Comparison of ENCODE assay signal across 13 cellular contexts in genomic region chr2:112793449-112793978, GRCh38. TPM values are rescaled to one million over a fixed set of nuclear protein-coding genes. Genes with fewer than 3 reads are reported as not detected.
DNase-seq lines count a peak whose midpoint lies in the region; ATAC-seq and TF ChIP-seq lines count a peak whose summit lies in the region.
"Had no signal": no experiment of that assay in that cellular context is flagged by ENCODE, and none has a peak within 500 bp of the region (broad histone marks: within the 10 kb centered on the region; RNA-seq: fewer than 3 reads in every experiment).

No MANE protein-coding gene starts in this region.

- no peaks in the 10 kb centered on the region for H3K9me3 ChIP-seq in suprapubic skin
- H3K9me3 ChIP-seq: prostate gland had no signal

- no peaks in the 10 kb centered on the region for H3K9me3 Mint-ChIP-seq in stimulated activated naive CD8-positive, alpha-beta T cell treated with anti-CD3 and anti-CD28 coated beads, Interleukin-15, Interleukin-2, amounts not matched to agents 100 ng/mL and 50 ng/mL, for 24 hours
- peaks cover 5% of the 10 kb centered on the region for H3K9me3 Mint-ChIP-seq in T-helper 2 cell treated with Interferon-gamma antibody and Interleukin-4, amounts not matched to agents 5 μg/mL and 100 μg/mL, for 36 hours
- H3K9me3 Mint-ChIP-seq: CD4-positive, CD25-positive, alpha-beta regulatory T cell had no signal

- TF ChIP-seq CTCF in fibroblast of villous mesenchyme (IDR thresholded peaks at IDR 0.05; ENCODE audit: insufficient read depth, low read depth, low read length): no peak
- TF ChIP-seq CTCF in suprapubic skin (IDR thresholded peaks at IDR 0.05): no peak

- peak overlapping the region; percentile 41 for H3K27ac Mint-ChIP-seq in stimulated activated naive CD8-positive, alpha-beta T cell treated with anti-CD3 and anti-CD28 coated beads, Interleukin-15, Interleukin-2, amounts not matched to agents 100 ng/mL and 50 ng/mL, for 24 hours
- H3K27ac Mint-ChIP-seq in T-helper 2 cell treated with Interferon-gamma antibody and Interleukin-4, amounts not matched to agents 5 μg/mL and 100 μg/mL, for 36 hours: peak overlapping the region; percentile 11

- WGBS in suprapubic skin: 37% methylated on average over 3 of the region's 3 CpGs

- TF ChIP-seq EP300 in suprapubic skin (IDR thresholded peaks at IDR 0.05): no peak

- TF ChIP-seq POLR2A in suprapubic skin (IDR thresholded peaks at IDR 0.05): no peak

- H3K36me3 ChIP-seq in suprapubic skin: no peaks in the 10 kb centered on the region
- H3K36me3 ChIP-seq: prostate gland had no signal

- no peaks in the 10 kb centered on the region for H3K27me3 ChIP-seq in suprapubic skin

- H3K27me3 Mint-ChIP-seq in stimulated activated naive CD8-positive, alpha-beta T cell treated with anti-CD3 and anti-CD28 coated beads, Interleukin-15, Interleukin-2, amounts not matched to agents 100 ng/mL and 50 ng/mL, for 24 hours: no peaks in the 10 kb centered on the region
- H3K27me3 Mint-ChIP-seq in T-helper 2 cell treated with Interferon-gamma antibody and Interleukin-4, amounts not matched to agents 5 μg/mL and 100 μg/mL, for 36 hours (ENCODE audit: low read depth): no peaks in the 10 kb centered on the region
- H3K27me3 Mint-ChIP-seq: CD4-positive, CD25-positive, alpha-beta regulatory T cell had no signal

- peaks cover 28% of the 10 kb centered on the region for H3K4me1 ChIP-seq in suprapubic skin
- H3K4me1 ChIP-seq: prostate gland had no signal

- H3K4me3 ChIP-seq in fibroblast of villous mesenchyme (ENCODE audit: low read depth, low read length) (no peak overlapping the region), suprapubic skin (no peak overlapping the region)
- H3K4me3 ChIP-seq: prostate gland had no signal

- ATAC-seq in stimulated activated naive CD8-positive, alpha-beta T cell treated with anti-CD3 and anti-CD28 coated beads, Interleukin-15, Interleukin-2, amounts not matched to agents 100 U/mL and 50 U/mL, for 24 hours: no peak
- ATAC-seq in HG03280 (IDR thresholded peaks at IDR 0.05; ENCODE audit: unreplicated experiment) (no peak), GM18870 (IDR thresholded peaks at IDR 0.05; ENCODE audit: unreplicated experiment) (no peak)

- H3K4me1 Mint-ChIP-seq in stimulated activated naive CD8-positive, alpha-beta T cell treated with anti-CD3 and anti-CD28 coated beads, Interleukin-15, Interleukin-2, amounts not matched to agents 100 ng/mL and 50 ng/mL, for 24 hours (ENCODE audit: low read depth): peaks cover 16% of the 10 kb centered on the region
- peaks cover 21% of the 10 kb centered on the region for H3K4me1 Mint-ChIP-seq in T-helper 2 cell treated with Interferon-gamma antibody and Interleukin-4, amounts not matched to agents 5 μg/mL and 100 μg/mL, for 36 hours (ENCODE audit: low read depth)

- no peak for DNase-seq in stimulated activated naive CD8-positive, alpha-beta T cell treated with anti-CD3 and anti-CD28 coated beads, Interleukin-15, Interleukin-2, amounts not matched to agents 100 U/mL and 50 U/mL, for 24 hours
- DNase-seq in T-helper 2 cell treated with Interferon-gamma antibody and Interleukin-4, amounts not matched to agents 5 μg/mL and 100 μg/mL, for 36 hours (ENCODE audit: low spot score): no peak
- DNase-seq in fibroblast of villous mesenchyme (ENCODE audit: low read depth): peak; percentile 35
- no peak for DNase-seq in NCI-H2171 treated with DMSO at 0.1 percent for 48 hours (lab: John Stamatoyannopoulos, UW)
- no peak for DNase-seq in suprapubic skin (ENCODE audit: low spot score in 2 of 2)
- DNase-seq: amniotic stem cell, glutamatergic neuron, NCI-H187 treated with DMSO at 0.1 percent for 48 hours had no signal

- peaks cover 4% of the 10 kb centered on the region for H3K36me3 Mint-ChIP-seq in stimulated activated naive CD8-positive, alpha-beta T cell treated with anti-CD3 and anti-CD28 coated beads, Interleukin-15, Interleukin-2, amounts not matched to agents 100 ng/mL and 50 ng/mL, for 24 hours (ENCODE audit: low read depth)
- peaks cover 5% of the 10 kb centered on the region for H3K36me3 Mint-ChIP-seq in T-helper 2 cell treated with Interferon-gamma antibody and Interleukin-4, amounts not matched to agents 5 μg/mL and 100 μg/mL, for 36 hours (ENCODE audit: low read depth)
- H3K36me3 Mint-ChIP-seq: CD4-positive, CD25-positive, alpha-beta regulatory T cell had no signal

- no peak overlapping the region for H3K4me3 Mint-ChIP-seq in stimulated activated naive CD8-positive, alpha-beta T cell treated with anti-CD3 and anti-CD28 coated beads, Interleukin-15, Interleukin-2, amounts not matched to agents 100 ng/mL and 50 ng/mL, for 24 hours
- H3K4me3 Mint-ChIP-seq in T-helper 2 cell treated with Interferon-gamma antibody and Interleukin-4, amounts not matched to agents 5 μg/mL and 100 μg/mL, for 36 hours: no peak overlapping the region
- H3K4me3 Mint-ChIP-seq: CD4-positive, CD25-positive, alpha-beta regulatory T cell had no signal

- no peak overlapping the region for H3K27ac ChIP-seq in suprapubic skin
- H3K27ac ChIP-seq: prostate gland had no signal

RNA-seq across cellular contexts. Expression of gene IL1A, which starts 9.2 kb away (rescaled TPM):
- total RNA-seq in fibroblast of villous mesenchyme (0.32 and 0.43 TPM in 2 replicates), suprapubic skin (1 to 10 TPM in 1 of 4 donors, under 1 TPM in 2, not detected in 1; 0.49 to 1.1 (median 0.76) TPM)

RNA-seq across cellular contexts. Expression of gene CKAP2L, which starts 29.1 kb away (rescaled TPM):
- 6.8 and 10.4 TPM in 2 replicates for total RNA-seq in fibroblast of villous mesenchyme
- total RNA-seq in suprapubic skin: 1 to 10 TPM; 1.7 to 9.1 (median 3.2) TPM

RNA-seq across cellular contexts. Expression of gene IL1B, which starts 43.1 kb away (rescaled TPM):
- total RNA-seq in fibroblast of villous mesenchyme (2.6 TPM in 2 replicates), suprapubic skin (1 to 10 TPM in 1 of 4 donors, not detected in 3; 1.2 TPM)
- total RNA-seq: prostate gland had no signal
